22 cellular contexts compared by ENCODE assay signal in genomic region chr1:189637041-189637440, GRCh38.
DNase-seq lines count a peak whose midpoint lies in the region; ATAC-seq, FAIRE-seq and TF ChIP-seq lines count a peak whose summit lies in the region.
"Had no signal": no experiment of that assay in that cellular context is flagged by ENCODE, and none has a peak within 500 bp of the region (broad histone marks: within the 10 kb centered on the region; RNA-seq: fewer than 3 reads in every experiment).

No MANE protein-coding gene starts in this region.

- no peaks in the 10 kb centered on the region for H3K79me2 ChIP-seq in MM.1S (ENCODE audit: low read length)

- H2AFZ ChIP-seq in MM.1S (ENCODE audit: low read length), result no peak overlapping the region
- H2AFZ ChIP-seq: GM23248 had no signal

- H3K36me3 ChIP-seq in RWPE2 (ENCODE audit: low read depth), result no peaks in the 10 kb centered on the region
- H3K36me3 ChIP-seq in small intestine (ENCODE audit: control insufficient read depth in 2 of 2, insufficient read depth in 2 of 2, low read length in 2 of 2), result no peaks in the 10 kb centered on the region
- no peaks in the 10 kb centered on the region for H3K36me3 ChIP-seq in MM.1S (replicated peaks; ENCODE audit: insufficient read depth, low read length)
- no peaks in the 10 kb centered on the region for H3K36me3 ChIP-seq in left lung
- H3K36me3 ChIP-seq: BE2C had no signal

- H3K27me3 ChIP-seq in RWPE2 (ENCODE audit: insufficient read depth, poor library complexity, severe bottlenecking) (no peaks in the 10 kb centered on the region), small intestine (ENCODE audit: control insufficient read depth in 2 of 2, insufficient read depth in 2 of 2, low read length in 2 of 2) (no peaks in the 10 kb centered on the region), MM.1S (replicated peaks; ENCODE audit: insufficient read depth, low read length) (no peaks in the 10 kb centered on the region), left lung (no peaks in the 10 kb centered on the region)
- H3K27me3 ChIP-seq: BE2C had no signal

- H3K9me2 ChIP-seq in MM.1S (replicated peaks; ENCODE audit: insufficient read depth, low read length), result no peaks in the 10 kb centered on the region

- H3F3A ChIP-seq in MM.1S (ENCODE audit: insufficient read depth, low read length), result no peaks in the 10 kb centered on the region

- H3K4me3 ChIP-seq in RWPE2 (ENCODE audit: severe bottlenecking) (no peak overlapping the region), epithelial cell of esophagus (ENCODE audit: low read length) (no peak overlapping the region), small intestine (ENCODE audit: low read depth in 1 of 2, low read length in 2 of 2) (no peak overlapping the region), MM.1S (ENCODE audit: low read length) (no peak overlapping the region), left lung (no peak overlapping the region)
- H3K4me3 ChIP-seq: GM23248 had no signal

- H3K27ac ChIP-seq in RWPE2 (ENCODE audit: poor library complexity, severe bottlenecking), result no peak overlapping the region
- H3K27ac ChIP-seq in small intestine (ENCODE audit: low read depth in 1 of 2, low read length in 1 of 2), result no peak overlapping the region
- no peak overlapping the region for H3K27ac ChIP-seq in MM.1S (ENCODE audit: low read length)
- H3K27ac ChIP-seq in left lung, result no peak overlapping the region
- H3K27ac ChIP-seq: GM23248, HL-60 had no signal

- H3K4me1 ChIP-seq in RWPE2 (ENCODE audit: insufficient read depth, poor library complexity, severe bottlenecking) (peaks cover 4% of the 10 kb centered on the region), small intestine (ENCODE audit: control insufficient read depth in 2 of 2, insufficient read depth in 1 of 2, low read depth in 1 of 2, low read length in 1 of 2) (no peaks in the 10 kb centered on the region), MM.1S (ENCODE audit: low read length) (no peaks in the 10 kb centered on the region), left lung (no peaks in the 10 kb centered on the region)
- H3K4me1 ChIP-seq: BE2C had no signal

- intact Hi-C loops in left lung (cut with DNase I), result no loop called here

- TF ChIP-seq CTCF in RWPE2 (IDR thresholded peaks at IDR 0.05; ENCODE audit: poor library complexity, severe bottlenecking), result no peak
- TF ChIP-seq CTCF in epithelial cell of esophagus (IDR thresholded peaks at IDR 0.05; ENCODE audit: insufficient read depth, low read depth, low read length, missing control alignments), result no peak
- no peak for TF ChIP-seq CTCF in MM.1S (IDR thresholded peaks at IDR 0.05; ENCODE audit: low read length)
- no peak for TF ChIP-seq CTCF in left lung (IDR thresholded peaks at IDR 0.05)

- H3K4me2 ChIP-seq in MM.1S (ENCODE audit: low read depth, low read length), result no peak overlapping the region

- H4K20me1 ChIP-seq in MM.1S (ENCODE audit: insufficient read depth, low read length), result no peaks in the 10 kb centered on the region

- H3K9me3 ChIP-seq in RWPE2 (ENCODE audit: severe bottlenecking) (no peaks in the 10 kb centered on the region), small intestine (ENCODE audit: control insufficient read depth, low read depth) (no peaks in the 10 kb centered on the region), MM.1S (replicated peaks; ENCODE audit: insufficient read depth, low read length) (no peaks in the 10 kb centered on the region), left lung (peaks cover 0 to 3% of the 10 kb centered on the region in 2 donors)
- H3K9me3 ChIP-seq: BE2C had no signal

- FAIRE-seq in small intestine (lab: Jason Lieb, UNC), result no peak
- FAIRE-seq: GM12892, HTR-8/SVneo had no signal

- no peak overlapping the region for H3K9ac ChIP-seq in MM.1S (ENCODE audit: low read length)
- H3K9ac ChIP-seq: GM23248 had no signal

- ATAC-seq in RWPE2 (ENCODE audit: low read depth) (peak; percentile 49; the same call in 1 of the 3 replicates), left lung (no peak)

- peak; percentile 9 for DNase-seq in HT-29 (ENCODE audit: low spot score)
- no peak for DNase-seq in RWPE2 (ENCODE audit: low spot score)
- DNase-seq in epithelial cell of esophagus (ENCODE audit: low read depth), result peak; percentile 39
- peak; percentile 1 for DNase-seq in small intestine
- DNase-seq in MM.1S, result no peak
- no peak for DNase-seq in left lung
- no peak for DNase-seq in NAMALWA (ENCODE audit: low spot score)
- DNase-seq: ACHN; BE2C; C1 segment of cervical spinal cord; CD4-positive, CD25-positive, alpha-beta regulatory T cell; CD8-positive, alpha-beta memory T cell; COR-L47; DMS153; DMS79; GDM1; GM23248; HCEC 1CT; KBM-7 had no signal

- WGBS in small intestine, 3 donors, result 33 to 80% (median 67%) methylated on average over 2 of the region's 2 CpGs

Comparison
In these comparisons a context has a peak if more than half of its experiments do, and no peak if none do; other contexts are left out.
1. DNase-seq: peak in HT-29 (single experiment), epithelial cell of esophagus (single experiment) and small intestine (single experiment); none in RWPE2 (single experiment), MM.1S (single experiment), left lung (0 of 2) and NAMALWA (single experiment).